Comparison of ENCODE assay signal across 14 cellular contexts in genomic region chr6:11491998-11492397, GRCh38. TPM values are rescaled to one million over a fixed set of nuclear protein-coding genes. Genes with fewer than 3 reads are reported as not detected.
A peak's percentile ranks its signal among the peaks of the same experiment; 100 is the strongest.
DNase-seq lines count a peak whose midpoint lies in the region; ATAC-seq and TF ChIP-seq lines count a peak whose summit lies in the region.
"Had no signal": no experiment of that assay in that cellular context is flagged by ENCODE, and none has a peak within 500 bp of the region (broad histone marks: within the 10 kb centered on the region; RNA-seq: fewer than 3 reads in every experiment).

No MANE protein-coding gene starts in this region.

- no peak overlapping the region for H3K9ac ChIP-seq in OCI-LY1 (ENCODE audit: low read length)

- H3K27me3 Mint-ChIP-seq in T-helper 17 cell: no peaks in the 10 kb centered on the region

- H3K27me3 ChIP-seq in OCI-LY1 (ENCODE audit: insufficient read depth, low read length): no peaks in the 10 kb centered on the region
- H3K27me3 ChIP-seq: upper lobe of right lung had no signal

- H3K4me1 Mint-ChIP-seq in stimulated activated effector memory CD8-positive, alpha-beta T cell treated with anti-CD3 and anti-CD28 coated beads, Interleukin-12 subunit alpha, Interleukin-12 subunit beta, amount 100 ng/mL, for 72 hours: peaks cover 15% of the 10 kb centered on the region
- H3K4me1 Mint-ChIP-seq in T-helper 17 cell: no peaks in the 10 kb centered on the region

- H4K20me1 ChIP-seq in OCI-LY1 (ENCODE audit: insufficient read depth, low read length): no peaks in the 10 kb centered on the region

- no peaks in the 10 kb centered on the region for H3K36me3 ChIP-seq in OCI-LY1 (ENCODE audit: insufficient read depth, low read length)
- H3K36me3 ChIP-seq: upper lobe of right lung had no signal

- ATAC-seq in HG03095 (IDR thresholded peaks at IDR 0.05; ENCODE audit: unreplicated experiment) (peak; percentile 42), T-helper 17 cell (no peak), GM18505 (IDR thresholded peaks at IDR 0.05; ENCODE audit: unreplicated experiment) (no peak)
- ATAC-seq in stimulated activated effector memory CD8-positive, alpha-beta T cell treated with anti-CD3 and anti-CD28 coated beads, Interleukin-12 subunit alpha, Interleukin-12 subunit beta, amount 100 ng/mL, for 72 hours: peak; percentile 62
- ATAC-seq: activated T-cell treated with anti-CD3 and anti-CD28 coated beads, Interleukin-2, amount 50 U/mL, for 72 hours; upper lobe of right lung had no signal

- H3K9me3 ChIP-seq in OCI-LY1 (ENCODE audit: low read length) (no peaks in the 10 kb centered on the region), T-helper 17 cell (ENCODE audit: control insufficient read depth, low read length, poor library complexity, severe bottlenecking) (no peaks in the 10 kb centered on the region)
- H3K9me3 ChIP-seq: upper lobe of right lung had no signal

- H3K9me2 ChIP-seq in OCI-LY1 (ENCODE audit: low read depth, low read length): no peaks in the 10 kb centered on the region

- H3K27ac Mint-ChIP-seq in stimulated activated effector memory CD8-positive, alpha-beta T cell treated with anti-CD3 and anti-CD28 coated beads, Interleukin-12 subunit alpha, Interleukin-12 subunit beta, amount 100 ng/mL, for 72 hours: no peak overlapping the region
- H3K27ac Mint-ChIP-seq in T-helper 17 cell: no peak overlapping the region
- H3K27ac Mint-ChIP-seq: activated T-cell treated with anti-CD3 and anti-CD28 coated beads, Interleukin-2, amount 50 U/mL, for 72 hours had no signal

- no peaks in the 10 kb centered on the region for H3K36me3 Mint-ChIP-seq in stimulated activated effector memory CD8-positive, alpha-beta T cell treated with anti-CD3 and anti-CD28 coated beads, Interleukin-12 subunit alpha, Interleukin-12 subunit beta, amount 100 ng/mL, for 72 hours
- peaks cover 4% of the 10 kb centered on the region for H3K36me3 Mint-ChIP-seq in T-helper 17 cell (ENCODE audit: low read depth)

- peaks cover 44% of the 10 kb centered on the region for H3K4me1 ChIP-seq in OCI-LY1 (ENCODE audit: insufficient read depth, low read length, severe bottlenecking)

- no peaks in the 10 kb centered on the region for H3F3A ChIP-seq in OCI-LY1 (ENCODE audit: insufficient read depth, low read length)

- H3K4me3 ChIP-seq in OCI-LY1 (ENCODE audit: low read depth, low read length, poor library complexity, severe bottlenecking): no peak overlapping the region
- H3K4me3 ChIP-seq: upper lobe of right lung had no signal

- H3K4me3 Mint-ChIP-seq in stimulated activated effector memory CD8-positive, alpha-beta T cell treated with anti-CD3 and anti-CD28 coated beads, Interleukin-12 subunit alpha, Interleukin-12 subunit beta, amount 100 ng/mL, for 72 hours: no peak overlapping the region
- H3K4me3 Mint-ChIP-seq in T-helper 17 cell: no peak overlapping the region
- H3K4me3 Mint-ChIP-seq: activated T-cell treated with anti-CD3 and anti-CD28 coated beads, Interleukin-2, amount 50 U/mL, for 72 hours had no signal

- DNase-seq in SKM-1 treated with dmso at 0.1 percent for 144 hours (lab: John Stamatoyannopoulos, UW; ENCODE audit: unreplicated experiment) (peak; percentile 18), SKM-1 (lab: John Stamatoyannopoulos, UW; ENCODE audit: unreplicated experiment) (no peak), T-helper 17 cell (no peak), T-helper 1 cell (no peak)
- no peak for DNase-seq in stimulated activated effector memory CD8-positive, alpha-beta T cell treated with anti-CD3 and anti-CD28 coated beads, Interleukin-12 subunit alpha, Interleukin-12 subunit beta, amount 100 ng/mL, for 72 hours (ENCODE audit: low spot score in 2 of 2)
- DNase-seq: activated T-cell treated with anti-CD3 and anti-CD28 coated beads, Interleukin-2, amount 50 U/mL, for 72 hours; foreskin melanocyte; mesendoderm; NCI-H510A treated with DMSO at 0.1 percent for 48 hours; stimulated activated naive CD4-positive, alpha-beta T cell treated with Interleukin-2 at 50 U/mL for 16 hours; upper lobe of right lung had no signal

- H2AFZ ChIP-seq in OCI-LY1 (ENCODE audit: low read length): no peak overlapping the region

- H3K4me2 ChIP-seq in OCI-LY1 (ENCODE audit: low read length): no peak overlapping the region; the same call in 1 of the 2 replicates

- no peak for TF ChIP-seq CTCF in OCI-LY1 (IDR thresholded peaks at IDR 0.05; ENCODE audit: low read length)

- H3K27ac ChIP-seq in OCI-LY1 (ENCODE audit: low read depth, low read length, poor library complexity, severe bottlenecking): peak overlapping the region; percentile 55
- H3K27ac ChIP-seq: upper lobe of right lung had no signal

- H3K9me3 Mint-ChIP-seq in stimulated activated effector memory CD8-positive, alpha-beta T cell treated with anti-CD3 and anti-CD28 coated beads, Interleukin-12 subunit alpha, Interleukin-12 subunit beta, amount 100 ng/mL, for 72 hours: no peaks in the 10 kb centered on the region
- H3K9me3 Mint-ChIP-seq: activated T-cell treated with anti-CD3 and anti-CD28 coated beads, Interleukin-2, amount 50 U/mL, for 72 hours had no signal

- TF ChIP-seq POLR2A in GM18505 (IDR thresholded peaks at IDR 0.05; ENCODE audit: borderline replicate concordance, extremely low read depth, insufficient read depth, insufficient read length): no peak

- H3K79me2 ChIP-seq in OCI-LY1 (ENCODE audit: insufficient read depth, low read length): no peaks in the 10 kb centered on the region

RNA-seq across cellular contexts. Expression of gene TMEM170B, which starts 45.6 kb away (rescaled TPM):
- 1 to 10 TPM; 1.3 to 1.7 TPM for total RNA-seq in T-helper 17 cell

Comparison
In these comparisons a context has a peak if more than half of its experiments do, and no peak if none do; other contexts are left out.
1. ATAC-seq: peak in HG03095 (single experiment) and stimulated activated effector memory CD8-positive, alpha-beta T cell treated with anti-CD3 and anti-CD28 coated beads, Interleukin-12 subunit alpha, Interleukin-12 subunit beta, amount 100 ng/mL, for 72 hours (single experiment); none in T-helper 17 cell (single experiment) and GM18505 (single experiment).